Comparison of ENCODE assay signal across 8 cellular contexts in the genomic region with DNA sequence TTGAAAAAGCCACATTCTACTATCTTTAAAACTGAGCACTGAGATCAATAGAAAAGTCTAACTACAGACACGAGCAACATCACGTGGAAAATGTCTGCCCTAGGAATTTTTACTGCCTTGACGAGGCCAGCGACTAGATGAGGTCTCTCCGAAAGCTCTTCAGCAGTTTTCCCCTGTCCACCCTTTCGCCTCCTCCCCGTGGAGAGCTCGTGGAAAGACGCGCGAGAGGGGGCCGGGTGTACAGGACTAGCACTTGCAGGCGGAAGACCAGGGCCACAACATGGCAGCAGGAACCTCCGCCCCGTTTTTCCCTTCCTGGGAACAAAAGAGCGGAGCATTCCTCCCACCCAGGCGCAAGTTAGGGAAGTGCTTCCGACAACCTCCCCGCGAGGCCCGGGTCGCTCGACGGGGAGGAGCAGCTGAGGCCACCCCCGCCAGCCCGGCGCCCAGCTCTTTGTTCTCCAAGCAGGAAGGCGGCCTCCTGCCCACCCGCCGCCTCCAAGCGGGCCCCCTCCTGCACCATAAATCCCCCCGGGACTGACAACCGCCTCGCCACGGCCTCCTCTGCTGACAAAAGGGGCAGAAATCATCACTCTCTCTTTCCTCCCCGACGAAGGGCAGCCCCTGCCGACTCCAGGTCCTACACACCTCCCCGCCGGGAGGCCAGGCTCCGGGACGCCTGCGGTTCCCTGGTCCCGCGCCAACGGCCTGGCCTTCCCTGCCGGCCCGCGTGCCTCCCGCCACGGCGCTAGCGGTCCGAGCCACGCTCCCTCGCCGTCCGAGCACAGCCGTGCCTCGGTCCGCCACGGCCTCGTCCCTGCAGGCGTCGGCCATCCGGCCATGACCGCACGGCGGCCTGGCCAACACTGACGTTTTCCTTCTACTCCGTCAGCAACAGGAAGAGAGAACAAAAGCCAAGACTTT. TPM values are rescaled to one million over a fixed set of nuclear protein-coding genes. Genes with fewer than 3 reads are reported as not detected.
DNase-seq lines count a peak whose midpoint lies in the region; ATAC-seq, FAIRE-seq and TF ChIP-seq lines count a peak whose summit lies in the region.

No MANE protein-coding gene starts in this region.

- no peak for TF ChIP-seq RAD21 in GM12878 (IDR thresholded peaks at IDR 0.05; ENCODE audit: insufficient read depth, low read depth, low read length)

- CTCF ChIA-PET in GM12878 (lab: Yijun Ruan, JAX), result interaction anchor here (0.6 to 3.1 kb wide), 6 partner anchors 11 to 1084 kb away, joined by 3 to 24 read pairs (median 4); partner anchors contain the start of gene ZBED5

- peak; percentile 42 for DNase-seq in A172 (ENCODE audit: low spot score)
- peak; percentile 22 to 60 (median 33) for DNase-seq in T-helper 2 cell
- DNase-seq in GM12878 (ENCODE audit: low read depth, low spot score), result no peak
- peak; percentile 27 to 56 for DNase-seq in gastrocnemius medialis

- H4K20me1 ChIP-seq in GM12878 (ENCODE audit: control insufficient read depth, insufficient read depth), result no peaks in the 10 kb centered on the region

- no peak for TF ChIP-seq EP300 in GM12878 (IDR thresholded peaks at IDR 0.05; ENCODE audit: borderline replicate concordance in 1 of 2, control insufficient read depth in 1 of 2, low read depth in 2 of 2, low read length in 2 of 2)

- RAD21 ChIA-PET in GM12878 (lab: Charles Lee; ENCODE audit: unreplicated experiment), result interaction anchor here (0.8 to 3.2 kb wide), 13 partner anchors 9 to 1035 kb away, joined by 3 to 32 read pairs (median 4); partner anchors contain the start of genes CTR9 and ZBED5

- intact Hi-C loops in GM12878 (cut with micrococcal nuclease; ENCODE audit: unreplicated experiment) (loop anchor here (5.0 kb wide), 2 partner anchors 56 to 1034 kb away; partner anchors contain the start of genes CTR9 and USP47), gastrocnemius medialis (cut with DNase I; ENCODE audit: low total_unique reads) (loop anchor here (1.0 to 5.0 kb wide), 5 partner anchors 50 to 1035 kb away; partner anchors contain the start of genes CTR9 and ZBED5)

- H3K27me3 ChIP-seq in GM12878 (replicated peaks in 1 of 2; ENCODE audit: control insufficient read depth in 2 of 2, insufficient read depth in 2 of 2, low read length in 1 of 2), result no peaks in the 10 kb centered on the region
- H3K27me3 ChIP-seq in iPS-18a (ENCODE audit: control insufficient read depth, insufficient read depth, low read length), result no peaks in the 10 kb centered on the region
- H3K27me3 ChIP-seq in gastrocnemius medialis, result no peaks in the 10 kb centered on the region

- in situ Hi-C loops in GM12878 (cut with MboI) (no loop called here), gastrocnemius medialis (cut with MboI; ENCODE audit: low sequenced_read_pairs in 4 of 4) (loop anchor here in 2 of 4 donors (10.0 to 25.0 kb wide), 2 partner anchors 47 to 329 kb away; partner anchors contain the start of gene ZBED5 (in 1 of the 2))

- no peaks in the 10 kb centered on the region for H3K9me3 ChIP-seq in GM12878 (replicated peaks; ENCODE audit: control insufficient read depth, insufficient read depth, low read length)
- no peaks in the 10 kb centered on the region for H3K9me3 ChIP-seq in iPS-18a (ENCODE audit: control insufficient read depth, low read depth, low read length)
- H3K9me3 ChIP-seq in gastrocnemius medialis, result no peaks in the 10 kb centered on the region

- peak overlapping the region; percentile 98 for H3K27ac ChIP-seq in GM12878 (ENCODE audit: control insufficient read depth, insufficient read depth)
- H3K27ac ChIP-seq in iPS-18a (ENCODE audit: low read length), result peak overlapping the region; percentile 98
- H3K27ac ChIP-seq in gastrocnemius medialis, result peak overlapping the region; percentile 94 to 99 (median 97)

- no TSS peak for BruUV-seq in GM12878 (replicated peaks; lab: Mats Ljungman, UMichigan)

- H3K4me2 ChIP-seq in GM12878 (ENCODE audit: control insufficient read depth, insufficient read depth), result peak overlapping the region; percentile 11; the same call in 1 of the 2 replicates

- no peak for TF ChIP-seq POLR2A in GM18505 (IDR thresholded peaks at IDR 0.05; ENCODE audit: borderline replicate concordance, extremely low read depth, insufficient read depth, insufficient read length)
- peak; percentile 75 for TF ChIP-seq POLR2A in GM12878 (IDR thresholded peaks at IDR 0.05; ENCODE audit: low read depth, low read length)
- TF ChIP-seq POLR2A in gastrocnemius medialis (IDR thresholded peaks at IDR 0.05), result no peak

- H2AFZ ChIP-seq in GM12878 (ENCODE audit: control insufficient read depth, low read depth, low read length), result peak overlapping the region; percentile 43

- SMC1A ChIA-PET in GM12878 (lab: Charles Lee; ENCODE audit: uncharacterized antibody, unreplicated experiment), result interaction anchor here (0.6 to 4.2 kb wide), 9 partner anchors 11 to 87 kb away, joined by 3 to 31 read pairs (median 3); partner anchors contain the start of gene ZBED5

- TF ChIP-seq CTCF in GM12878 (IDR thresholded peaks at IDR 0.05 in 2 of 3, conservative IDR thresholded peaks at IDR 0.05 in 1 of 3; ENCODE audit: control insufficient read depth in 2 of 3, extremely low read depth in 1 of 3, insufficient read depth in 1 of 3, low read depth in 3 of 3, low read length in 3 of 3) (no peak), gastrocnemius medialis (IDR thresholded peaks at IDR 0.05 in 4 of 5, conservative IDR thresholded peaks at IDR 0.05 in 1 of 5) (no peak)

- H3K79me2 ChIP-seq in GM12878 (ENCODE audit: control insufficient read depth, insufficient read depth, low read length), result peaks cover 48% of the 10 kb centered on the region

- FAIRE-seq in GM12878 (lab: Jason Lieb, UNC), result no peak

- H3K9ac ChIP-seq in GM12878 (ENCODE audit: control insufficient read depth, insufficient read depth, low read length), result peak overlapping the region; percentile 98
- peak overlapping the region; percentile 99 for H3K9ac ChIP-seq in iPS-18a (ENCODE audit: low read length)

- WGBS in GM12878 (ENCODE audit: insufficient coverage, insufficient replicate concordance, low lambda C conversion rate, missing lambda C conversion rate), result under 1% methylated on average over 55 of the region's 71 CpGs

- H3K36me3 ChIP-seq in GM12878 (ENCODE audit: control insufficient read depth in 2 of 2, insufficient read depth in 2 of 2, low read length in 1 of 2) (peaks cover 8 to 32% of the 10 kb centered on the region in 2 experiments), iPS-18a (ENCODE audit: control insufficient read depth, low read depth, low read length) (peaks cover 48% of the 10 kb centered on the region), gastrocnemius medialis (peaks cover 4 to 43% of the 10 kb centered on the region in 2 donors)

- H3K4me3 ChIP-seq in GM12878 (peak overlapping the region; percentile 70), iPS-18a (ENCODE audit: low read length) (peak overlapping the region; percentile 99), gastrocnemius medialis (peak overlapping the region; percentile 77 to 97 (median 91))

- peaks cover 10% of the 10 kb centered on the region; the same call in 1 of the 2 replicates for H3K4me1 ChIP-seq in GM12878 (ENCODE audit: control insufficient read depth, insufficient read depth, low read length)
- H3K4me1 ChIP-seq in iPS-18a (ENCODE audit: control insufficient read depth, low read depth, low read length), result peaks cover 13% of the 10 kb centered on the region
- peaks cover 29 to 37% of the 10 kb centered on the region in 2 donors for H3K4me1 ChIP-seq in gastrocnemius medialis

- ATAC-seq in GM18505 (IDR thresholded peaks at IDR 0.05; ENCODE audit: unreplicated experiment), result peak; percentile 12
- ATAC-seq in HG03521 (IDR thresholded peaks at IDR 0.05; ENCODE audit: unreplicated experiment), result peak; percentile 15
- ATAC-seq in GM12878, result peak; percentile 18
- peak; percentile 12 to 31 for ATAC-seq in gastrocnemius medialis
- ATAC-seq in HG03196 (IDR thresholded peaks at IDR 0.05; ENCODE audit: unreplicated experiment), result no peak

- POLR2A ChIA-PET in GM12878 (lab: Charles Lee), result interaction anchor here (0.6 to 4.3 kb wide), 17 partner anchors 9 to 1934 kb away, joined by 3 to 87 read pairs (median 5); partner anchors contain the start of genes CTR9 and ZBED5

RNA-seq across cellular contexts. Expression of gene EIF4G2, which starts 0.8 kb away (rescaled TPM):
- total RNA-seq in A172 (2014; rRNA removed; shearing (Covaris generic)), result 800 and 932 TPM in 2 replicates
- total RNA-seq in GM12878 (2013; cell fraction: nucleolus; rRNA removed), result 381 and 400 TPM in 2 replicates
- total RNA-seq in GM12878 (2014; rRNA removed), result 882 and 914 TPM in 2 replicates
- 587 and 614 TPM in 2 replicates for total RNA-seq in GM12878 (2014; rRNA removed; fragmentation: Illumina TruSeq; extraction: Trizol)
- 833 and 857 TPM in 2 replicates for total RNA-seq in GM12878 (2021)
- polyA plus RNA-seq in GM12878 (2011; ENCODE audit: low read depth), result 305 TPM
- 539 and 746 TPM in 2 replicates for polyA plus RNA-seq in GM12878 (2011; rRNA removed)
- polyA plus RNA-seq in GM12878 (2011; cell fraction: cytosol; rRNA removed), result 257 and 279 TPM in 2 replicates
- polyA plus RNA-seq in GM12878 (2011; cell fraction: nucleus; rRNA removed), result 430 and 448 TPM in 2 replicates
- polyA plus RNA-seq in GM12878 (2012), result 329 and 416 TPM in 2 replicates
- polyA plus RNA-seq in GM12878 (2014; fragmentation: Illumina TruSeq; extraction: Trizol), result 813 and 914 TPM in 2 replicates
- 100 to 1,000 TPM; 210 to 317 TPM for polyA plus RNA-seq in GM12878 (2014; fragmentation: Nextera tagmentation; extraction: Ambion mirVana)
- polyA plus RNA-seq in GM12878 (2014; rRNA removed), result 395 and 419 TPM in 2 replicates
- polyA plus RNA-seq in GM12878 (2016; fragmentation: Nextera tagmentation; extraction: Ambion mirVana), result 1,000 to 10,000 TPM; 1,072 to 1,104 TPM
- polyA minus RNA-seq in GM12878 (2011; rRNA and poly(A)+ RNA removed), result 464 and 599 TPM in 2 replicates
- polyA minus RNA-seq in GM12878 (2011; cell fraction: cytosol; rRNA and poly(A)+ RNA removed), result 431 and 495 TPM in 2 replicates
- polyA minus RNA-seq in GM12878 (2011; cell fraction: nucleus; rRNA and poly(A)+ RNA removed), result 238 and 372 TPM in 2 replicates
- total RNA-seq in gastrocnemius medialis, result 100 to 1,000 TPM; 397 to 521 (median 465) TPM

RNA-seq across cellular contexts. Expression of gene ZBED5, which starts 50.0 kb away (rescaled TPM):
- total RNA-seq in A172 (2014; rRNA removed; shearing (Covaris generic)), result 43.0 and 46.8 TPM in 2 replicates
- total RNA-seq in GM12878 (2013; cell fraction: nucleolus; rRNA removed), result 77.1 and 90.7 TPM in 2 replicates
- total RNA-seq in GM12878 (2014; rRNA removed) (35.0 and 35.8 TPM in 2 replicates), GM12878 (2014; rRNA removed; fragmentation: Illumina TruSeq; extraction: Trizol) (35.3 and 35.9 TPM in 2 replicates), GM12878 (2021) (42.2 and 42.8 TPM in 2 replicates), gastrocnemius medialis (10 to 100 TPM; 11.3 to 36.3 (median 18.5) TPM)
- 13.7 TPM for polyA plus RNA-seq in GM12878 (2011; ENCODE audit: low read depth)
- polyA plus RNA-seq in GM12878 (2011; rRNA removed) (86.8 and 113 TPM in 2 replicates), GM12878 (2014; fragmentation: Illumina TruSeq; extraction: Trizol) (39.3 and 51.6 TPM in 2 replicates), GM12878 (2014; fragmentation: Nextera tagmentation; extraction: Ambion mirVana) (10 to 100 TPM; 27.3 to 29.4 TPM), GM12878 (2014; rRNA removed) (27.4 and 34.4 TPM in 2 replicates), GM12878 (2016; fragmentation: Nextera tagmentation; extraction: Ambion mirVana) (10 to 100 TPM; 40.2 to 45.8 TPM)
- polyA plus RNA-seq in GM12878 (2011; cell fraction: cytosol; rRNA removed), result 28.1 and 37.7 TPM in 2 replicates
- polyA plus RNA-seq in GM12878 (2011; cell fraction: nucleus; rRNA removed), result 57.0 and 82.2 TPM in 2 replicates
- 18.9 and 25.7 TPM in 2 replicates for polyA plus RNA-seq in GM12878 (2012)
- 69.0 and 135 TPM in 2 replicates for polyA minus RNA-seq in GM12878 (2011; rRNA and poly(A)+ RNA removed)
- 23.0 TPM in 2 replicates for polyA minus RNA-seq in GM12878 (2011; cell fraction: cytosol; rRNA and poly(A)+ RNA removed)
- polyA minus RNA-seq in GM12878 (2011; cell fraction: nucleus; rRNA and poly(A)+ RNA removed), result 55.5 and 76.3 TPM in 2 replicates

RNA-seq across cellular contexts. Expression of gene CTR9, which starts 56.8 kb away (rescaled TPM):
- total RNA-seq in A172 (2014; rRNA removed; shearing (Covaris generic)), result 22.6 and 23.1 TPM in 2 replicates
- total RNA-seq in GM12878 (2013; cell fraction: nucleolus; rRNA removed), result 37.2 and 44.3 TPM in 2 replicates
- total RNA-seq in GM12878 (2014; rRNA removed) (23.9 and 28.7 TPM in 2 replicates), GM12878 (2014; rRNA removed; fragmentation: Illumina TruSeq; extraction: Trizol) (28.9 and 33.1 TPM in 2 replicates), GM12878 (2021) (40.4 and 43.2 TPM in 2 replicates), gastrocnemius medialis (10 to 100 TPM; 18.3 to 22.2 (median 20.4) TPM)
- polyA plus RNA-seq in GM12878 (2011; ENCODE audit: low read depth), result 19.6 TPM
- polyA plus RNA-seq in GM12878 (2011; rRNA removed) (20.5 and 29.0 TPM in 2 replicates), GM12878 (2014; fragmentation: Illumina TruSeq; extraction: Trizol) (50.0 and 50.3 TPM in 2 replicates), GM12878 (2014; fragmentation: Nextera tagmentation; extraction: Ambion mirVana) (10 to 100 TPM; 13.9 to 24.3 TPM), GM12878 (2014; rRNA removed) (24.0 and 24.6 TPM in 2 replicates), GM12878 (2016; fragmentation: Nextera tagmentation; extraction: Ambion mirVana) (10 to 100 TPM; 53.0 to 54.9 TPM)
- 14.0 and 14.5 TPM in 2 replicates for polyA plus RNA-seq in GM12878 (2011; cell fraction: cytosol; rRNA removed)
- 14.5 and 23.3 TPM in 2 replicates for polyA plus RNA-seq in GM12878 (2011; cell fraction: nucleus; rRNA removed)
- polyA plus RNA-seq in GM12878 (2012), result 20.5 and 24.2 TPM in 2 replicates
- 14.5 and 29.4 TPM in 2 replicates for polyA minus RNA-seq in GM12878 (2011; rRNA and poly(A)+ RNA removed)
- polyA minus RNA-seq in GM12878 (2011; cell fraction: cytosol; rRNA and poly(A)+ RNA removed), result 11.1 and 13.5 TPM in 2 replicates
- polyA minus RNA-seq in GM12878 (2011; cell fraction: nucleus; rRNA and poly(A)+ RNA removed), result 9.3 and 13.8 TPM in 2 replicates
